Comparison of ENCODE assay signal across 10 cellular contexts in the genomic region with DNA sequence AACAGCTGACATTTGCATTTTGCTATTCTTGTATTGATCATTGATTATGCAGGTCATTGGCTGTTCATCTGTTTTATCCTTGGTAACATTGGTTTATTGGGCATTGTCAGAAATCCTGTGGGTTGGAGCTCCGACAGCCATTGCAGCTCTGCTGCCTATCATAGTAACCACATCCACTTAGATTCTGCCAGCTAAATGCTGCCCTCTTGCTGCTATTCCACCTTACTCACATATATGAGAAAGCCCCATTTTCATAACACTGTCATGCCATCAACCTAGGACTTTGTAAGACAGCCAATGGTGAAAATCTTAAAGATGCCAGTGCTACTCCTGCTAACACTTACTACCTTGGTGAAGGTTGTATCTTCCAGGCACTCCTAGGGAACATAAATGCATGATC.
A peak's percentile ranks its signal among the peaks of the same experiment; 100 is the strongest.
DNase-seq lines count a peak whose midpoint lies in the region; TF ChIP-seq lines count a peak whose summit lies in the region.
"Had no signal": no experiment of that assay in that cellular context is flagged by ENCODE, and none has a peak within 500 bp of the region (broad histone marks: within the 10 kb centered on the region; RNA-seq: fewer than 3 reads in every experiment).

No MANE protein-coding gene starts in this region.

- H3K4me3 ChIP-seq in epithelial cell of esophagus (ENCODE audit: low read length) (no peak overlapping the region), transverse colon (no peak overlapping the region), dorsolateral prefrontal cortex (no peak overlapping the region)
- H3K4me3 ChIP-seq in CD8-positive, alpha-beta memory T cell (ENCODE audit: low read length), result no peak overlapping the region
- H3K4me3 ChIP-seq: SK-N-MC had no signal

- H3K4me1 Mint-ChIP-seq in activated naive CD4-positive, alpha-beta T cell treated with anti-CD3 and anti-CD28 coated beads, Interleukin-2, amount 10 ng/mL, durations not matched to agents 7 days and 5 days, result no peaks in the 10 kb centered on the region
- no peaks in the 10 kb centered on the region for H3K4me1 Mint-ChIP-seq in CD8-positive, alpha-beta memory T cell
- H3K4me1 Mint-ChIP-seq: natural killer cell had no signal

- no peaks in the 10 kb centered on the region for H3K36me3 ChIP-seq in transverse colon
- no peaks in the 10 kb centered on the region for H3K36me3 ChIP-seq in CD8-positive, alpha-beta memory T cell (ENCODE audit: insufficient read depth, low read length)

- intact Hi-C loops in transverse colon (cut with DNase I; ENCODE audit: low total_unique reads) (no loop called here), dorsolateral prefrontal cortex (cut with DNase I) (no loop called here)

- H3K4me3 Mint-ChIP-seq in activated naive CD4-positive, alpha-beta T cell treated with anti-CD3 and anti-CD28 coated beads, Interleukin-2, amount 10 ng/mL, durations not matched to agents 7 days and 5 days, result no peak overlapping the region
- H3K4me3 Mint-ChIP-seq in CD8-positive, alpha-beta memory T cell, result no peak overlapping the region
- H3K4me3 Mint-ChIP-seq: natural killer cell had no signal

- no peaks in the 10 kb centered on the region for H3K36me3 Mint-ChIP-seq in activated naive CD4-positive, alpha-beta T cell treated with anti-CD3 and anti-CD28 coated beads, Interleukin-2, amount 10 ng/mL, durations not matched to agents 7 days and 5 days
- no peaks in the 10 kb centered on the region for H3K36me3 Mint-ChIP-seq in CD8-positive, alpha-beta memory T cell
- H3K36me3 Mint-ChIP-seq: natural killer cell had no signal

- CTCF ChIA-PET in activated naive CD4-positive, alpha-beta T cell treated with anti-CD3 and anti-CD28 coated beads, Interleukin-2, amount 10 ng/mL, durations not matched to agents 7 days and 5 days (lab: Charles Lee), result interaction anchor here (0.5 to 3.7 kb wide), 17 partner anchors 10 to 201 kb away, joined by 3 to 22 read pairs (median 5); no protein-coding TSS in a partner anchor
- CTCF ChIA-PET in CD8-positive, alpha-beta memory T cell (lab: Charles Lee), result interaction anchor here (0.5 kb wide), 1 partner anchor 988 kb away, joined by 3 read pairs; no protein-coding TSS in a partner anchor

- no peak overlapping the region for H3K27ac Mint-ChIP-seq in activated naive CD4-positive, alpha-beta T cell treated with anti-CD3 and anti-CD28 coated beads, Interleukin-2, amount 10 ng/mL, durations not matched to agents 7 days and 5 days
- H3K27ac Mint-ChIP-seq in CD8-positive, alpha-beta memory T cell, result no peak overlapping the region
- H3K27ac Mint-ChIP-seq: natural killer cell had no signal

- TF ChIP-seq EP300 in transverse colon (IDR thresholded peaks at IDR 0.05; ENCODE audit: low read depth), result no peak

- DNase-seq in activated naive CD4-positive, alpha-beta T cell treated with anti-CD3 and anti-CD28 coated beads, Interleukin-2, amount 10 ng/mL, durations not matched to agents 7 days and 5 days, result peak; percentile 23
- DNase-seq in activated naive CD4-positive, alpha-beta T cell (lab: John Stamatoyannopoulos, UW), result no peak
- DNase-seq in NCI-H1105 (lab: John Stamatoyannopoulos, UW), result peak; percentile 37
- DNase-seq in epithelial cell of esophagus (ENCODE audit: low read depth), result peak; percentile 56
- peak; percentile 10 for DNase-seq in transverse colon
- DNase-seq in dorsolateral prefrontal cortex, result no peak
- DNase-seq in CD8-positive, alpha-beta memory T cell, result no peak
- DNase-seq in occipital lobe (lab: John Stamatoyannopoulos, UW), result no peak
- DNase-seq: natural killer cell had no signal

- 30% methylated on average over 1 of the region's 1 CpG; no CpG with 5 or more reads in 1 of the 2 donors for WGBS in transverse colon (ENCODE audit: low coverage in 1 of 2), 2 donors

- TF ChIP-seq CTCF in epithelial cell of esophagus (IDR thresholded peaks at IDR 0.05; ENCODE audit: insufficient read depth, low read depth, low read length, missing control alignments) (peak; percentile 57), transverse colon (IDR thresholded peaks at IDR 0.05) (peak in 3 of 5 experiments; percentile 15 to 34 (median 31)), dorsolateral prefrontal cortex (IDR thresholded peaks at IDR 0.05 in 54 of 56, conservative IDR thresholded peaks at IDR 0.05 in 2 of 56; ENCODE audit: low read depth in 1 of 56, partially characterized antibody in 56 of 56) (peak in 14 of 56 donors; percentile 9 to 33 (median 17))

- H3K9me3 ChIP-seq in transverse colon, result no peaks in the 10 kb centered on the region
- H3K9me3 ChIP-seq in CD8-positive, alpha-beta memory T cell (ENCODE audit: low read length), result no peaks in the 10 kb centered on the region

- in situ Hi-C loops in transverse colon (cut with MboI; ENCODE audit: low pct_ligation_motif_present in 1 of 4, low pct_unique_long_range_greater_than_20kb in 1 of 4, low sequenced_read_pairs in 3 of 4), result no loop called here

- POLR2A ChIA-PET in CD8-positive, alpha-beta memory T cell (lab: Charles Lee), result no interaction called here

- H3K9me3 Mint-ChIP-seq in activated naive CD4-positive, alpha-beta T cell treated with anti-CD3 and anti-CD28 coated beads, Interleukin-2, amount 10 ng/mL, durations not matched to agents 7 days and 5 days, result no peaks in the 10 kb centered on the region
- H3K9me3 Mint-ChIP-seq in CD8-positive, alpha-beta memory T cell, result no peaks in the 10 kb centered on the region
- H3K9me3 Mint-ChIP-seq: natural killer cell had no signal

- no peak overlapping the region for H3K27ac ChIP-seq in transverse colon
- H3K27ac ChIP-seq in dorsolateral prefrontal cortex, result no peak overlapping the region
- no peak overlapping the region for H3K27ac ChIP-seq in CD8-positive, alpha-beta memory T cell (ENCODE audit: low read depth, low read length)
- H3K27ac ChIP-seq: SK-N-MC had no signal

- no peaks in the 10 kb centered on the region for H3K27me3 ChIP-seq in transverse colon
- no peaks in the 10 kb centered on the region for H3K27me3 ChIP-seq in dorsolateral prefrontal cortex
- H3K27me3 ChIP-seq in CD8-positive, alpha-beta memory T cell (ENCODE audit: insufficient read depth, low read length, poor library complexity, severe bottlenecking), result no peaks in the 10 kb centered on the region

- peaks cover 7% of the 10 kb centered on the region for H3K27me3 Mint-ChIP-seq in activated naive CD4-positive, alpha-beta T cell treated with anti-CD3 and anti-CD28 coated beads, Interleukin-2, amount 10 ng/mL, durations not matched to agents 7 days and 5 days
- H3K27me3 Mint-ChIP-seq in CD8-positive, alpha-beta memory T cell, result peaks cover 6 to 12% of the 10 kb centered on the region in 2 donors

- no peaks in the 10 kb centered on the region for H3K4me1 ChIP-seq in transverse colon
- H3K4me1 ChIP-seq in CD8-positive, alpha-beta memory T cell (ENCODE audit: insufficient read depth, low read length), result no peaks in the 10 kb centered on the region

- TF ChIP-seq POLR2A in transverse colon (IDR thresholded peaks at IDR 0.05), result no peak

Comparison
In these comparisons a context has a peak if more than half of its experiments do, and no peak if none do; other contexts are left out.
1. DNase-seq: peak in activated naive CD4-positive, alpha-beta T cell treated with anti-CD3 and anti-CD28 coated beads, Interleukin-2, amount 10 ng/mL, durations not matched to agents 7 days and 5 days (single experiment), NCI-H1105 (single experiment), epithelial cell of esophagus (single experiment) and transverse colon (single experiment); none in activated naive CD4-positive, alpha-beta T cell (0 of 4), dorsolateral prefrontal cortex (0 of 10), CD8-positive, alpha-beta memory T cell (0 of 5) and occipital lobe (single experiment).